ENCODE assay signal across 9 cellular contexts in the genomic region with DNA sequence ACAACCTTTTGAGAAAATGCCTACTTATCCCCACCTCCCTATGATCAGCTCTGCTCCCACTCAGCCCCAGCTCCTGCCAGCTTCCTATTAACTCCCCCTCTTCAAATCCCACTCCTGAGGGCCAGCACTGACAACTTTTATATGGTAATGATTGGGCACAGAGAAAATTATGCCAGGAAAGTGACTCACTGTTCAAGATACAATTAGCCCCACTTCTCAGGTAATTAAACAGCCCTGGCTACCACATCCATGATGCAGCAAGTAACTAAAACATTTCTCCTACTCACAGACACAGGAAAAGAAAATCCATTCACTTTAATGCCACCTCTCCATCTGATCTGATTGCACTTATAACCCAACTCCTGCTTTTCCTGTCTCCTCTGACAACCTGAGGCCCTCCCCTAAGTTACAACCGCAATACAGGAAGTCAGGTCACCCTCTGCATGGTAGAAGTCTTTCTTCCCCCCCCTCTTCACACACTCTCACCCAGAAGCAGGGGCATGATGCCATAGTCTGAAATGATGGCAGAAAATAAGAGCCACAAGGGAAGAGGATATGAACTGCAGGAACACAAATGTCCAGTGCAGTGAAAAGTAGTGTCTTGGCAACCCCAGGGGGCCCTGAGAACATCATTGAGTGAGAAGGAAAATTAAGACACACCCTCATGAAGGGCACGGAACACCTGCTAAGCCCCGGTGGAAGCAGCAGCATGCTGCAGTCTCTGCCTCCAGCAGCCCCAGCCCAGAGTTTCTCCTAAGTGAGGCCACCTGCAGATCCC. TPM values are rescaled to one million over a fixed set of nuclear protein-coding genes. Genes with fewer than 3 reads are reported as not detected.
DNase-seq lines count a peak whose midpoint lies in the region; ATAC-seq and TF ChIP-seq lines count a peak whose summit lies in the region.
"Had no signal": no experiment of that assay in that cellular context is flagged by ENCODE, and none has a peak within 500 bp of the region (broad histone marks: within the 10 kb centered on the region; RNA-seq: fewer than 3 reads in every experiment).

No MANE protein-coding gene starts in this region.

- no peak overlapping the region for H2BK15ac ChIP-seq in neuronal stem cell (ENCODE audit: low read length)

- H2AFZ ChIP-seq in neuronal stem cell (ENCODE audit: low read length): no peak overlapping the region

- no peak overlapping the region for H3K4me2 ChIP-seq in neuronal stem cell (ENCODE audit: insufficient read depth, low read length, poor library complexity, severe bottlenecking)

- TF ChIP-seq CTCF in HEK293 (tag by site-specific recombination; IDR thresholded peaks at IDR 0.05) (no peak), dorsolateral prefrontal cortex (IDR thresholded peaks at IDR 0.05 in 54 of 56, conservative IDR thresholded peaks at IDR 0.05 in 2 of 56; ENCODE audit: low read depth in 1 of 56, partially characterized antibody in 56 of 56) (no peak)

- H3K36me3 Mint-ChIP-seq in activated naive CD8-positive, alpha-beta T cell: peaks cover 8% of the 10 kb centered on the region

- peak overlapping the region; percentile 88 for H3K27ac Mint-ChIP-seq in activated naive CD8-positive, alpha-beta T cell

- intact Hi-C loops in dorsolateral prefrontal cortex (cut with DNase I): no loop called here

- ATAC-seq in GM18517 (IDR thresholded peaks at IDR 0.05; ENCODE audit: unreplicated experiment): no peak
- no peak for ATAC-seq in GM18502 (IDR thresholded peaks at IDR 0.05; ENCODE audit: poor library complexity, unreplicated experiment)

- H3K9me3 ChIP-seq in HEK293 (ENCODE audit: control insufficient read depth, insufficient read depth, low read depth, low read length): no peaks in the 10 kb centered on the region
- H3K9me3 ChIP-seq in neuronal stem cell (replicated peaks in 1 of 2; ENCODE audit: control insufficient read depth in 2 of 2, insufficient read depth in 1 of 2, low read depth in 1 of 2, low read length in 2 of 2): no peaks in the 10 kb centered on the region
- H3K9me3 ChIP-seq: thoracic aorta had no signal

- no peak overlapping the region for H3K23ac ChIP-seq in neuronal stem cell (ENCODE audit: low read depth, low read length, poor library complexity)

- H3K36me3 ChIP-seq in HEK293 (ENCODE audit: control insufficient read depth in 2 of 2, insufficient read depth in 1 of 2, low read length in 2 of 2) (no peaks in the 10 kb centered on the region), neuronal stem cell (replicated peaks in 1 of 2; ENCODE audit: control insufficient read depth in 2 of 2, insufficient read depth in 2 of 2, low read length in 2 of 2) (no peaks in the 10 kb centered on the region)
- H3K36me3 ChIP-seq: thoracic aorta had no signal

- DNase-seq in NCI-H69 (lab: John Stamatoyannopoulos, UW) (peak; percentile 86), neuronal stem cell (ENCODE audit: low spot score) (no peak), HPDE6-E6E7 (ENCODE audit: extremely low spot score) (no peak), dorsolateral prefrontal cortex (no peak)

- H2BK5ac ChIP-seq in neuronal stem cell (ENCODE audit: low read length): no peak overlapping the region

- H4K8ac ChIP-seq in neuronal stem cell (ENCODE audit: low read depth, low read length): no peak overlapping the region

- H2AK5ac ChIP-seq in neuronal stem cell (ENCODE audit: low read depth, low read length): peak overlapping the region; percentile 13

- POLR2A ChIA-PET in HEK293 (lab: Yijun Ruan, JAX): no interaction called here

- H3K27ac ChIP-seq in HEK293 (ENCODE audit: extremely low read depth, low read depth, low read length): no peak overlapping the region
- no peak overlapping the region for H3K27ac ChIP-seq in neuronal stem cell (replicated peaks; ENCODE audit: low read length)
- H3K27ac ChIP-seq in dorsolateral prefrontal cortex: no peak overlapping the region
- H3K27ac ChIP-seq: thoracic aorta had no signal

- no peaks in the 10 kb centered on the region for H3K79me1 ChIP-seq in neuronal stem cell (ENCODE audit: low read depth, low read length)

- H3K27me3 ChIP-seq in neuronal stem cell (ENCODE audit: control insufficient read depth in 3 of 3, insufficient read depth in 3 of 3, low read depth in 1 of 3, low read length in 3 of 3): peaks cover 0 to 7% (median 0%) of the 10 kb centered on the region in 3 experiments
- H3K27me3 ChIP-seq in dorsolateral prefrontal cortex: no peaks in the 10 kb centered on the region

- no peak overlapping the region for H3K9ac ChIP-seq in neuronal stem cell (ENCODE audit: low read depth, low read length, poor library complexity)

- CTCF ChIA-PET in HEK293 (lab: Yijun Ruan, JAX): no interaction called here

- H3K9me3 Mint-ChIP-seq in activated naive CD8-positive, alpha-beta T cell (ENCODE audit: low read depth): no peaks in the 10 kb centered on the region

- WGBS in neuronal stem cell (ENCODE audit: extremely low coverage in 2 of 2, insufficient read length in 2 of 2, insufficient replicate concordance in 1 of 2), 2 donors: no CpG with 5 or more reads among the region's 3 CpGs

- H2BK120ac ChIP-seq in neuronal stem cell (ENCODE audit: low read depth, low read length): no peak overlapping the region

- no peaks in the 10 kb centered on the region for H3K27me3 Mint-ChIP-seq in activated naive CD8-positive, alpha-beta T cell

- H3K4me1 Mint-ChIP-seq in activated naive CD8-positive, alpha-beta T cell (ENCODE audit: low read depth): peaks cover 62% of the 10 kb centered on the region

- H3K14ac ChIP-seq in neuronal stem cell (ENCODE audit: low read length): no peak overlapping the region

- H3K18ac ChIP-seq in neuronal stem cell (ENCODE audit: low read length): no peak overlapping the region

- H3K4me1 ChIP-seq in HEK293 (ENCODE audit: control insufficient read depth, insufficient read depth, low read length) (peaks cover 12% of the 10 kb centered on the region), neuronal stem cell (ENCODE audit: control insufficient read depth in 2 of 2, insufficient read depth in 1 of 2, low read depth in 1 of 2, low read length in 2 of 2) (peaks cover 5 to 29% of the 10 kb centered on the region in 2 donors)

- no peak overlapping the region for H3K4ac ChIP-seq in neuronal stem cell (ENCODE audit: low read length)

- peak overlapping the region; percentile 80 for H3K4me3 Mint-ChIP-seq in activated naive CD8-positive, alpha-beta T cell

- no peak overlapping the region for H2BK12ac ChIP-seq in neuronal stem cell (ENCODE audit: low read length)

- H4K91ac ChIP-seq in neuronal stem cell (ENCODE audit: low read depth, low read length, poor library complexity): no peak overlapping the region

- H3K4me3 ChIP-seq in HEK293 (ENCODE audit: low read depth, low read length) (no peak overlapping the region), neuronal stem cell (ENCODE audit: low read length in 2 of 2) (no peak overlapping the region), dorsolateral prefrontal cortex (no peak overlapping the region)
- H3K4me3 ChIP-seq: thoracic aorta had no signal

TF ChIP-seq in HEK293, 187 proteins besides CTCF, POLR2A, EP300 and RAD21 (continues in another document):
- TF ChIP-seq ZNF335 (tag by site-specific recombination; conservative IDR thresholded peaks at IDR 0.05) (no peak), PRDM1 (tag by site-specific recombination; IDR thresholded peaks at IDR 0.05) (no peak)
- TF ChIP-seq, protein P1, sequence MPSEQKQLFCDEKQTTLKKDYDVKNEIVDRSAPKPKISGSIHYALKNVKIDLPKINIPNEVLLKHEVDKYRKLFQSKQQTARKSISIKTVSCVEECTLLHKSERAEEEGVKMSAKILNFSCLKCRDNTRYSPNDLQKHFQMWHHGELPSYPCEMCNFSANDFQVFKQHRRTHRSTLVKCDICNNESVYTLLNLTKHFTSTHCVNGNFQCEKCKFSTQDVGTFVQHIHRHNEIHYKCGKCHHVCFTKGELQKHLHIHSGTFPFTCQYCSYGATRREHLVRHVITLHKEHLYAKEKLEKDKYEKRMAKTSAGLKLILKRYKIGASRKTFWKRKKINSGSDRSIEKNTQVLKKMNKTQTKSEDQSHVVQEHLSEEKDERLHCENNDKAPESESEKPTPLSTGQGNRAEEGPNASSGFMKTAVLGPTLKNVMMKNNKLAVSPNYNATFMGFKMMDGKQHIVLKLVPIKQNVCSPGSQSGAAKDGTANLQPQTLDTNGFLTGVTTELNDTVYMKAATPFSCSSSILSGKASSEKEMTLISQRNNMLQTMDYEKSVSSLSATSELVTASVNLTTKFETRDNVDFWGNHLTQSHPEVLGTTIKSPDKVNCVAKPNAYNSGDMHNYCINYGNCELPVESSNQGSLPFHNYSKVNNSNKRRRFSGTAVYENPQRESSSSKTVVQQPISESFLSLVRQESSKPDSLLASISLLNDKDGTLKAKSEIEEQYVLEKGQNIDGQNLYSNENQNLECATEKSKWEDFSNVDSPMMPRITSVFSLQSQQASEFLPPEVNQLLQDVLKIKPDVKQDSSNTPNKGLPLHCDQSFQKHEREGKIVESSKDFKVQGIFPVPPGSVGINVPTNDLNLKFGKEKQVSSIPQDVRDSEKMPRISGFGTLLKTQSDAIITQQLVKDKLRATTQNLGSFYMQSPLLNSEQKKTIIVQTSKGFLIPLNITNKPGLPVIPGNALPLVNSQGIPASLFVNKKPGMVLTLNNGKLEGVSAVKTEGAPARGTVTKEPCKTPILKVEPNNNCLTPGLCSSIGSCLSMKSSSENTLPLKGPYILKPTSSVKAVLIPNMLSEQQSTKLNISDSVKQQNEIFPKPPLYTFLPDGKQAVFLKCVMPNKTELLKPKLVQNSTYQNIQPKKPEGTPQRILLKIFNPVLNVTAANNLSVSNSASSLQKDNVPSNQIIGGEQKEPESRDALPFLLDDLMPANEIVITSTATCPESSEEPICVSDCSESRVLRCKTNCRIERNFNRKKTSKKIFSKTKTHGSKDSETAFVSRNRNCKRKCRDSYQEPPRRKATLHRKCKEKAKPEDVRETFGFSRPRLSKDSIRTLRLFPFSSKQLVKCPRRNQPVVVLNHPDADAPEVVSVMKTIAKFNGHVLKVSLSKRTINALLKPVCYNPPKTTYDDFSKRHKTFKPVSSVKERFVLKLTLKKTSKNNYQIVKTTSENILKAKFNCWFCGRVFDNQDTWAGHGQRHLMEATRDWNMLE (tag by site-specific recombination; conservative IDR thresholded peaks at IDR 0.05; ENCODE audit: low read depth): no peak

RNA-seq across cellular contexts. Expression of a gene that starts 54.4 kb away (rescaled TPM):
- 13.6 TPM for polyA plus RNA-seq in neuronal stem cell (2013, experiment 1 of 2)
- 13.1 TPM for polyA plus RNA-seq in neuronal stem cell (2013, experiment 2 of 2)
- 10 to 100 TPM; 43.5 to 93.5 (median 63.2) TPM for total RNA-seq in dorsolateral prefrontal cortex
